ENCODE assay signal across 8 cellular contexts in genomic region chr1:52552236-52552504, GRCh38. TPM values are rescaled to one million over a fixed set of nuclear protein-coding genes. Genes with fewer than 3 reads are reported as not detected.
DNase-seq lines count a peak whose midpoint lies in the region; FAIRE-seq and TF ChIP-seq lines count a peak whose summit lies in the region.

No MANE protein-coding gene starts in this region.

- CTCF ChIA-PET in HEK293T (lab: Yijun Ruan, JAX): no interaction called here

- peak overlapping the region; percentile 90 for H3K4me3 ChIP-seq in effector memory CD4-positive, alpha-beta T cell (ENCODE audit: insufficient read depth, low read depth, low read length, poor library complexity, severe bottlenecking)

- no peak for FAIRE-seq in H54 (lab: Jason Lieb, UNC)

- H3K4me1 ChIP-seq in effector memory CD4-positive, alpha-beta T cell (ENCODE audit: control insufficient read depth, insufficient read depth, low read length, poor library complexity, severe bottlenecking): peaks cover 21% of the 10 kb centered on the region

- DNase-seq in Daoy (ENCODE audit: low read depth): peak; percentile 38
- peak; percentile 33 for DNase-seq in HEK293T (ENCODE audit: extremely low spot score)
- peak; percentile 78 for DNase-seq in NCI-H226
- DNase-seq in activated CD4-positive, alpha-beta T cell treated with anti-CD3 and anti-CD28 coated beads, Interleukin-2, amount 50 U/mL, for 24 hours (ENCODE audit: low read depth in 1 of 2, low spot score in 1 of 2): peak; percentile 34 to 52
- DNase-seq in effector memory CD4-positive, alpha-beta T cell: peak; percentile 38 to 66 (median 54)
- DNase-seq in mucosa of gallbladder (ENCODE audit: low spot score): peak; percentile 53
- peak; percentile 79 for DNase-seq in stimulated activated CD8-positive, alpha-beta memory T cell treated with anti-CD3 and anti-CD28 coated beads, Interleukin-4, amount 100 ng/mL, for 48 hours
- no peak for DNase-seq in H54 (ENCODE audit: insufficient read length, low spot score)

- TF ChIP-seq POLR2A in H54 (IDR thresholded peaks at IDR 0.05; ENCODE audit: low read depth, low read length): no peak

- POLR2A ChIA-PET in HEK293T (lab: Yijun Ruan, JAX): interaction anchor here (2.0 kb wide), 1 partner anchor 148 kb away, joined by 20 read pairs; the partner anchor contains the start of genes ORC1 and PRPF38A

- H3K36me3 ChIP-seq in effector memory CD4-positive, alpha-beta T cell (ENCODE audit: control insufficient read depth, insufficient read depth, low read length): no peaks in the 10 kb centered on the region

- H3K27ac ChIP-seq in effector memory CD4-positive, alpha-beta T cell (ENCODE audit: insufficient read depth, low read length, poor library complexity, severe bottlenecking): peak overlapping the region; percentile 96

- H3K9me3 ChIP-seq in effector memory CD4-positive, alpha-beta T cell (ENCODE audit: control insufficient read depth, low read length): no peaks in the 10 kb centered on the region

- no peaks in the 10 kb centered on the region for H3K27me3 ChIP-seq in effector memory CD4-positive, alpha-beta T cell (replicated peaks; ENCODE audit: control insufficient read depth, insufficient read depth, low read length, poor library complexity, severe bottlenecking)

TF ChIP-seq in HEK293T, 16 proteins besides CTCF, POLR2A, EP300 and RAD21:
- TF ChIP-seq LEF1 (IDR thresholded peaks at IDR 0.05; ENCODE audit: borderline replicate concordance) (no peak), ELF4 (IDR thresholded peaks at IDR 0.05) (no peak), CTBP1 (IDR thresholded peaks at IDR 0.05; ENCODE audit: borderline replicate concordance) (no peak), SP1 (IDR thresholded peaks at IDR 0.05) (no peak), L3MBTL2 (conservative IDR thresholded peaks at IDR 0.05) (no peak)

RNA-seq across cellular contexts. Expression of gene TUT4, which starts 0.7 kb away (rescaled TPM):
- 15.5 and 29.6 TPM in 2 replicates for total RNA-seq in Daoy (2014; rRNA removed; shearing (Covaris generic))
- 40.3 TPM for total RNA-seq in mucosa of gallbladder

RNA-seq across cellular contexts. Expression of gene GPX7, which starts 50.0 kb away (rescaled TPM):
- total RNA-seq in Daoy (2014; rRNA removed; shearing (Covaris generic)): 12.7 and 25.4 TPM in 2 replicates
- 8.6 TPM for total RNA-seq in mucosa of gallbladder
